In the genomic region with DNA sequence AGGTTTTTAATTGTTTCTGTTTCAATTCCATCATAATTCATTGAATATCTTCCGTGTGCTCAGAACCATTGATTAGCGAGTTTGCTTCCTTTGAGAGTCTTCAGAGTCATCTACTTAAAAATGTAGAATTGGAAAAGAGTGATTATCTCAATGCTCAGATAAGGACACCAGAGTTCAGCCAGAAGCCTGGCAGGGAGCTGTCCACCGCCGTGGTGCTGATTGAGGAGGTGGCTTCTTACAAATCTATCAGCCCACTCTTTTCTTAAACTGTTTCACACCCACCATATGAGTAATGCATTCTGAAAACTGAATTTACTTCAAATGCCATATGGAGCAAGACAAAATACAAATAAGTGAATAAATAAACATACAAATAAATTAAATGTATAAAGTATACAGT, we compare ENCODE assay signal across 9 cellular contexts.
DNase-seq lines count a peak whose midpoint lies in the region; ATAC-seq, FAIRE-seq and TF ChIP-seq lines count a peak whose summit lies in the region.
"Had no signal": no experiment of that assay in that cellular context is flagged by ENCODE, and none has a peak within 500 bp of the region (broad histone marks: within the 10 kb centered on the region; RNA-seq: fewer than 3 reads in every experiment).

No MANE protein-coding gene starts in this region.

- H3K36me3 Mint-ChIP-seq in activated T-helper 2 cell treated with anti-CD3 and anti-CD28 coated beads, Interferon-gamma antibody, Interleukin-2, Interleukin-4, amounts not matched to agents 10 μg/mL and 5 μg/mL and 100 μg/mL, durations not matched to agents 14 hours and 24 hours and 36 hours (ENCODE audit: low read depth): no peaks in the 10 kb centered on the region

- no peak for FAIRE-seq in GM19239 (lab: Jason Lieb, UNC)
- FAIRE-seq: frontal cortex had no signal

- no peak overlapping the region for H3K27ac ChIP-seq in upper lobe of right lung

- no peaks in the 10 kb centered on the region for H3K27me3 ChIP-seq in upper lobe of right lung

- H3K27me3 Mint-ChIP-seq in activated T-helper 2 cell treated with anti-CD3 and anti-CD28 coated beads, Interferon-gamma antibody, Interleukin-2, Interleukin-4, amounts not matched to agents 10 μg/mL and 5 μg/mL and 100 μg/mL, durations not matched to agents 14 hours and 24 hours and 36 hours (ENCODE audit: low read depth): peaks cover 2% of the 10 kb centered on the region

- no peaks in the 10 kb centered on the region for H3K9me3 Mint-ChIP-seq in activated T-helper 2 cell treated with anti-CD3 and anti-CD28 coated beads, Interferon-gamma antibody, Interleukin-2, Interleukin-4, amounts not matched to agents 10 μg/mL and 5 μg/mL and 100 μg/mL, durations not matched to agents 14 hours and 24 hours and 36 hours

- H3K4me1 Mint-ChIP-seq in activated T-helper 2 cell treated with anti-CD3 and anti-CD28 coated beads, Interferon-gamma antibody, Interleukin-2, Interleukin-4, amounts not matched to agents 10 μg/mL and 5 μg/mL and 100 μg/mL, durations not matched to agents 14 hours and 24 hours and 36 hours (ENCODE audit: low read depth): no peaks in the 10 kb centered on the region

- H3K27ac Mint-ChIP-seq in activated T-helper 2 cell treated with anti-CD3 and anti-CD28 coated beads, Interferon-gamma antibody, Interleukin-2, Interleukin-4, amounts not matched to agents 10 μg/mL and 5 μg/mL and 100 μg/mL, durations not matched to agents 14 hours and 24 hours and 36 hours: no peak overlapping the region

- intact Hi-C loops in Right ventricle myocardium superior (cut with DNase I) (no loop called here), Right ventricle myocardium inferior (cut with DNase I) (no loop called here), upper lobe of right lung (cut with DNase I) (no loop called here)
- intact Hi-C loops in activated T-helper 2 cell treated with anti-CD3 and anti-CD28 coated beads, Interferon-gamma antibody, Interleukin-2, Interleukin-4, amounts not matched to agents 10 μg/mL and 5 μg/mL and 100 μg/mL, durations not matched to agents 14 hours and 24 hours and 36 hours (cut with micrococcal nuclease): no loop called here

- peaks cover 7% of the 10 kb centered on the region for H3K36me3 ChIP-seq in upper lobe of right lung

- H3K4me3 ChIP-seq in upper lobe of right lung: no peak overlapping the region

- peak; percentile 65 for DNase-seq in Right ventricle myocardium superior
- no peak for DNase-seq in Right ventricle myocardium inferior (ENCODE audit: missing footprints)
- DNase-seq in activated T-helper 2 cell treated with anti-CD3 and anti-CD28 coated beads, Interferon-gamma antibody, Interleukin-2, Interleukin-4, amounts not matched to agents 10 μg/mL and 5 μg/mL and 100 μg/mL, durations not matched to agents 14 hours and 24 hours and 36 hours (ENCODE audit: low spot score): peak; percentile 11
- DNase-seq in inferior parietal cortex (ENCODE audit: extremely low spot score): peak; percentile 27
- peak; percentile 73 for DNase-seq in upper lobe of right lung
- no peak for DNase-seq in GM19239 (ENCODE audit: insufficient read length, low spot score)
- no peak for DNase-seq in SKM-1 (lab: John Stamatoyannopoulos, UW; ENCODE audit: unreplicated experiment)

- TF ChIP-seq CTCF in upper lobe of right lung (IDR thresholded peaks at IDR 0.05): no peak

- no peak for ATAC-seq in Right ventricle myocardium superior (ENCODE audit: poor library complexity)
- ATAC-seq in Right ventricle myocardium inferior: no peak
- ATAC-seq in upper lobe of right lung: no peak
- ATAC-seq in HG03196 (IDR thresholded peaks at IDR 0.05; ENCODE audit: unreplicated experiment): no peak

- no peaks in the 10 kb centered on the region for H3K4me1 ChIP-seq in upper lobe of right lung

- no peaks in the 10 kb centered on the region for H3K9me3 ChIP-seq in upper lobe of right lung

- H3K4me3 Mint-ChIP-seq in activated T-helper 2 cell treated with anti-CD3 and anti-CD28 coated beads, Interferon-gamma antibody, Interleukin-2, Interleukin-4, amounts not matched to agents 10 μg/mL and 5 μg/mL and 100 μg/mL, durations not matched to agents 14 hours and 24 hours and 36 hours (ENCODE audit: low read depth): no peak overlapping the region

Comparison
In these comparisons a context has a peak if more than half of its experiments do, and no peak if none do; other contexts are left out.
1. DNase-seq: peak in Right ventricle myocardium superior (single experiment), activated T-helper 2 cell treated with anti-CD3 and anti-CD28 coated beads, Interferon-gamma antibody, Interleukin-2, Interleukin-4, amounts not matched to agents 10 μg/mL and 5 μg/mL and 100 μg/mL, durations not matched to agents 14 hours and 24 hours and 36 hours (single experiment), inferior parietal cortex (single experiment) and upper lobe of right lung (single experiment); none in Right ventricle myocardium inferior (single experiment), GM19239 (single experiment) and SKM-1 (single experiment).